Comparison of ENCODE assay signal across 8 cellular contexts in genomic region chr22:46054091-46054877, GRCh38.
A peak's percentile ranks its signal among the peaks of the same experiment; 100 is the strongest.
DNase-seq lines count a peak whose midpoint lies in the region; ATAC-seq and TF ChIP-seq lines count a peak whose summit lies in the region.

No MANE protein-coding gene starts in this region.

- peaks cover 7% of the 10 kb centered on the region for H3K4me1 ChIP-seq in endocrine pancreas (ENCODE audit: control insufficient read depth, insufficient read depth, low read length)

- no peaks in the 10 kb centered on the region for H3K9me3 Mint-ChIP-seq in CD4-positive, alpha-beta T cell
- H3K9me3 Mint-ChIP-seq in mesothelial cell of epicardium: no peaks in the 10 kb centered on the region

- H3K36me3 ChIP-seq in endocrine pancreas (ENCODE audit: control insufficient read depth, insufficient read depth, low read length): no peaks in the 10 kb centered on the region

- intact Hi-C loops in CD4-positive, alpha-beta T cell (cut with DNase I, micrococcal nuclease): loop anchor here (1.0 to 10.0 kb wide), 5 partner anchors 17 to 809 kb away; partner anchors contain the start of gene KIAA0930 (in 1 of the 2)

- peak overlapping the region; percentile 85 for H3K27ac ChIP-seq in CD4-positive, alpha-beta T cell (ENCODE audit: low read depth, low read length)
- H3K27ac ChIP-seq in temporal lobe (ENCODE audit: low read depth, low read length): peak overlapping the region; percentile 99

- POLR2A ChIA-PET in CD4-positive, alpha-beta T cell (lab: Charles Lee): interaction anchor here (0.6 to 5.7 kb wide), 12 partner anchors 8 to 383 kb away, joined by 3 to 102 read pairs (median 4); partner anchors contain the start of genes ATXN10 and GTSE1

- DNase-seq in CD4-positive, alpha-beta T cell: peak in 5 of 10 experiments; percentile 12 to 51 (median 38)
- DNase-seq in HFF-Myc (ENCODE audit: extremely low read depth, low read depth) (no peak), mesothelial cell of epicardium (ENCODE audit: low spot score in 2 of 2, unreplicated experiment in 2 of 2) (no peak)

- peaks cover 59% of the 10 kb centered on the region for H3K4me1 Mint-ChIP-seq in CD4-positive, alpha-beta T cell (ENCODE audit: low read depth)
- H3K4me1 Mint-ChIP-seq in mesothelial cell of epicardium: peaks cover 8% of the 10 kb centered on the region

- no peak for TF ChIP-seq CTCF in CD4-positive, alpha-beta T cell (IDR thresholded peaks at IDR 0.05)
- no peak for TF ChIP-seq CTCF in HFF-Myc (IDR thresholded peaks at IDR 0.05; ENCODE audit: low read depth, low read length, missing control alignments)
- TF ChIP-seq CTCF in WI38 (IDR thresholded peaks at IDR 0.05; ENCODE audit: low read depth, low read length): no peak
- TF ChIP-seq CTCF in mesothelial cell of epicardium (IDR thresholded peaks at IDR 0.05; ENCODE audit: unreplicated experiment): no peak

- H3K27ac Mint-ChIP-seq in CD4-positive, alpha-beta T cell: peak overlapping the region; percentile 98
- H3K27ac Mint-ChIP-seq in mesothelial cell of epicardium: peak overlapping the region; percentile 55

- CTCF ChIA-PET in CD4-positive, alpha-beta T cell (lab: Charles Lee): interaction anchor here (1.1 to 1.3 kb wide), 2 partner anchors 11 to 16 kb away, joined by 3 read pairs; no protein-coding TSS in a partner anchor

- no peaks in the 10 kb centered on the region for H3K27me3 Mint-ChIP-seq in CD4-positive, alpha-beta T cell
- H3K27me3 Mint-ChIP-seq in mesothelial cell of epicardium (ENCODE audit: low read depth): no peaks in the 10 kb centered on the region

- H3K4me3 Mint-ChIP-seq in CD4-positive, alpha-beta T cell: peak overlapping the region; percentile 95
- no peak overlapping the region for H3K4me3 Mint-ChIP-seq in mesothelial cell of epicardium

- H3K36me3 Mint-ChIP-seq in CD4-positive, alpha-beta T cell (ENCODE audit: low read depth): peaks cover 5% of the 10 kb centered on the region
- H3K36me3 Mint-ChIP-seq in mesothelial cell of epicardium: peaks cover 2% of the 10 kb centered on the region

- peak overlapping the region; percentile 58 for H3K4me3 ChIP-seq in HFF-Myc (replicated peaks; ENCODE audit: low read depth, low read length)
- H3K4me3 ChIP-seq in WI38 (ENCODE audit: low read depth, low read length): peak overlapping the region; percentile 68
- peak overlapping the region; percentile 37 for H3K4me3 ChIP-seq in endocrine pancreas (ENCODE audit: control insufficient read depth, insufficient read depth, low read length)

- H3K27me3 ChIP-seq in CD4-positive, alpha-beta T cell (ENCODE audit: control insufficient read depth, insufficient read depth, low read length): no peaks in the 10 kb centered on the region
- no peaks in the 10 kb centered on the region for H3K27me3 ChIP-seq in endocrine pancreas (ENCODE audit: control insufficient read depth, insufficient read depth, low read length)

- H3K9ac ChIP-seq in endocrine pancreas (ENCODE audit: control insufficient read depth, insufficient read depth, low read length): peak overlapping the region; percentile 71

- no peaks in the 10 kb centered on the region for H3K9me3 ChIP-seq in CD4-positive, alpha-beta T cell (ENCODE audit: control insufficient read depth, low read length)
- no peaks in the 10 kb centered on the region for H3K9me3 ChIP-seq in endocrine pancreas (ENCODE audit: control insufficient read depth, low read length)

- ATAC-seq in CD4-positive, alpha-beta T cell (ENCODE audit: poor library complexity): peak; percentile 50
- ATAC-seq in GM18907 (IDR thresholded peaks at IDR 0.05; ENCODE audit: unreplicated experiment) (no peak), HG02852 (IDR thresholded peaks at IDR 0.05; ENCODE audit: unreplicated experiment) (no peak)
